Comparison of ENCODE assay signal across 11 cellular contexts in the genomic region with DNA sequence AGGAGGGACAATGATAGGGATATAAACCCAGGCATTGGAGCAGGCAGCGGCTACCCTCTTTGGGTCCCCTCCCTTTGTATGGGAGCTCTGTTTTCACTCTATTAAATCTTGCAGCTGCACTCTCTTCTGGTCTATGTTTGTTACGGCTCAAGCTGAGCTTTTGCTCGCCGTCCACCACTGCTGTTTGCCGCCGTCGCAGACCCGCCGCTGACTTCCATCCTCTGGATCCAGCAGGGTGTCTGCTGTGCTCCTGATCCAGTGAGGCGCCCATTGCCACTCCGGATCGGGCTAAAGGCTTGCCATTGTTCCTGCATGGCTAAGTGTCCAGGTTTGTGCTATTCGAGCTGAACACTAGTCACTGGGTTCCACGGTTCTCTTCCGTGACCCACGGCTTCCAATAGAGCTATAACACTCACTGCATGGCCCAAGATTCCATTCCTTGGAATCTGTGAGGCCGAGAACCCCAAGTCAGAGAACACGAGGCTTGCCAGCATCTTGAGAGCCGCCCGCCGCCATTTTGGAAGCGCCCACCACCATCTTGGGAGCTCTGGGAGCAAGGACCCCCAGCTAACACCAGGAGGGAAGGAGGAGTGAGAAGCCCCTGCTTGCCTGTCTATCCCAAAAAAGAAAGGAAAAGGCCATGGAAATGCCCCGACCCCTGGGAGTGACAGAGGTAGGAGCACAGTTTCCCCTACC. TPM values are rescaled to one million over a fixed set of nuclear protein-coding genes. Genes with fewer than 3 reads are reported as not detected.
"Had no signal": no experiment of that assay in that cellular context is flagged by ENCODE, and none has a peak within 500 bp of the region (broad histone marks: within the 10 kb centered on the region; RNA-seq: fewer than 3 reads in every experiment).

No MANE protein-coding gene starts in this region.

RNA-seq across cellular contexts. Expression of a gene that starts 29.3 kb away (rescaled TPM):
- total RNA-seq: activated B cell treated with CpG ODN at 0.5 μM for 24 hours; activated CD8-positive, alpha-beta T cell treated with anti-CD3 and anti-CD28 coated beads for 36 hours; astrocyte; bronchial epithelial cell; cardiac septum; cerebellum; esophagus muscularis mucosa; gastrocnemius medialis; heart left ventricle; T-helper 2 cell treated with Interferon-gamma antibody and Interleukin-4, amounts not matched to agents 100 ng/mL and 5 ng/mL, for 36 hours had no signal
- polyA plus RNA-seq: adipose tissue, heart left ventricle had no signal
